ENCODE assay signal across 14 cellular contexts in genomic region chr10:58436071-58436470, GRCh38. TPM values are rescaled to one million over a fixed set of nuclear protein-coding genes. Genes with fewer than 3 reads are reported as not detected.
DNase-seq lines count a peak whose midpoint lies in the region; ATAC-seq, FAIRE-seq and TF ChIP-seq lines count a peak whose summit lies in the region.
"Had no signal": no experiment of that assay in that cellular context is flagged by ENCODE, and none has a peak within 500 bp of the region (broad histone marks: within the 10 kb centered on the region; RNA-seq: fewer than 3 reads in every experiment).

No MANE protein-coding gene starts in this region.

- H3K4me3 Mint-ChIP-seq in nephron = no peak overlapping the region

- peaks cover 25% of the 10 kb centered on the region for H3K4me1 Mint-ChIP-seq in nephron

- H3K27ac Mint-ChIP-seq in nephron = peak overlapping the region; percentile 42 to 74 (median 60)

- H3K36me3 Mint-ChIP-seq in nephron (ENCODE audit: low read depth) = no peaks in the 10 kb centered on the region

- peaks cover 7% of the 10 kb centered on the region for H3K9me3 Mint-ChIP-seq in nephron

- DNase-seq in EL (peak; percentile 67), M059J (ENCODE audit: low read depth) (peak; percentile 93), bronchial epithelial cell (ENCODE audit: low read depth) (peak; percentile 94), T1000 (lab: John Stamatoyannopoulos, UW) (no peak), left lobe of liver (ENCODE audit: low spot score) (no peak)
- no peak for DNase-seq in effector CD4-positive, alpha-beta T cell
- DNase-seq: activated gamma-delta T cell, erythroblast, GF-D8, left lung, NCI-H774, right cardiac atrium had no signal

- H3K27me3 ChIP-seq in bronchial epithelial cell (ENCODE audit: control insufficient read depth, insufficient read depth, low read length) = no peaks in the 10 kb centered on the region
- H3K27me3 ChIP-seq: left lung had no signal

- FAIRE-seq in bronchial epithelial cell (lab: Jason Lieb, UNC) = no peak

- no peaks in the 10 kb centered on the region for H3K36me3 ChIP-seq in bronchial epithelial cell (ENCODE audit: control insufficient read depth, insufficient read depth, low read length)
- H3K36me3 ChIP-seq: left lung had no signal

- TF ChIP-seq CTCF in bronchial epithelial cell (IDR thresholded peaks at IDR 0.05; ENCODE audit: insufficient read depth, low read length, severe bottlenecking) (no peak), nephron (IDR thresholded peaks at IDR 0.05; ENCODE audit: unreplicated experiment in 3 of 3) (no peak)

- no peak overlapping the region for H3K4me3 ChIP-seq in bronchial epithelial cell (ENCODE audit: low read depth, low read length)
- H3K4me3 ChIP-seq: left lung had no signal

- ATAC-seq in HG03469 (IDR thresholded peaks at IDR 0.05; ENCODE audit: unreplicated experiment) = no peak
- ATAC-seq in left lobe of liver = no peak

- no peaks in the 10 kb centered on the region for H3K27me3 Mint-ChIP-seq in nephron (ENCODE audit: low read depth)

RNA-seq across cellular contexts. Expression of gene TFAM, which starts 50.9 kb away (rescaled TPM):
- 41.7 and 42.2 TPM in 2 replicates for total RNA-seq in M059J (2014; rRNA removed; shearing (Covaris generic))
- 31.9 and 36.1 TPM in 2 replicates for total RNA-seq in bronchial epithelial cell
- 17.2 TPM for total RNA-seq in left lobe of liver

Comparison
In these comparisons a context has a peak if more than half of its experiments do, and no peak if none do; other contexts are left out.
1. DNase-seq: peak in EL (single experiment), M059J (single experiment) and bronchial epithelial cell (single experiment); none in effector CD4-positive, alpha-beta T cell (single experiment), T1000 (single experiment) and left lobe of liver (single experiment).